In genomic region chr1:213331776-213332175, GRCh38 we compare ENCODE assay signal across 24 cellular contexts.
"Had no signal": no experiment of that assay in that cellular context is flagged by ENCODE, and none has a peak within 500 bp of the region (broad histone marks: within the 10 kb centered on the region; RNA-seq: fewer than 3 reads in every experiment).

No MANE protein-coding gene starts in this region.

- DNase-seq: activated CD4-positive, alpha-beta T cell treated with anti-CD3 and anti-CD28 coated beads, Interleukin-2, amount 10 ng/mL, durations not matched to agents 24 days and 14 days; activated CD4-positive, alpha-beta T cell treated with anti-CD3 and anti-CD28 coated beads, Interleukin-2, amount 50 U/mL, for 4 hours; activated CD8-positive, alpha-beta T cell treated with anti-CD3 and anti-CD28 coated beads for 36 hours; activated effector memory CD4-positive, alpha-beta T cell treated with anti-CD3 and anti-CD28 coated beads, Interleukin-2, amount 50 U/mL, for 16 hours; activated naive CD4-positive, alpha-beta T cell; activated naive CD4-positive, alpha-beta T cell treated with anti-CD3 and anti-CD28 coated beads, Interleukin-2, amount 50 U/mL, for 16 hours; activated naive CD8-positive, alpha-beta T cell treated with anti-CD3 and anti-CD28 coated beads for 36 hours; activated T-cell treated with anti-CD3 and anti-CD28 coated beads, Interleukin-2, amount 50 U/mL, for 1 hour; activated T-cell treated with anti-CD3 and anti-CD28 coated beads, Interleukin-2, amount 50 U/mL, for 72 hours; amniotic stem cell; aorta; NCI-H1092; NCI-H1436 treated with DMSO at 0.1 percent for 48 hours; NCI-H1694 treated with DMSO at 0.1 percent for 48 hours; NCI-H2029; NCI-H345; NCI-H524 treated with DMSO at 0.1 percent for 48 hours; PC-9; Right ventricle myocardium superior had no signal

- H3K4me2 ChIP-seq: PC-9 had no signal

- H3K27me3 ChIP-seq: cardiac muscle cell had no signal

- H3K36me3 Mint-ChIP-seq: activated naive CD8-positive, alpha-beta T cell treated with anti-CD3 and anti-CD28 coated beads for 36 hours had no signal

- H2AFZ ChIP-seq: PC-9 had no signal

- H3K4me1 Mint-ChIP-seq: activated CD4-positive, alpha-beta T cell treated with anti-CD3 and anti-CD28 coated beads, Interleukin-2, amount 10 ng/mL, durations not matched to agents 24 days and 14 days; activated T-helper 17 cell treated with anti-CD3 and anti-CD28 coated beads, Interleukin-2, amount 50 U/mL, for 72 hours; central memory CD8-positive, alpha-beta T cell had no signal

- H3K27ac ChIP-seq: cardiac muscle cell, PC-9 had no signal

- ATAC-seq: activated CD8-positive, alpha-beta T cell treated with anti-CD3 and anti-CD28 coated beads for 36 hours; activated T-cell treated with anti-CD3 and anti-CD28 coated beads, Interleukin-2, amount 50 U/mL, for 72 hours; activated T-helper 17 cell treated with anti-CD3 and anti-CD28 coated beads, Interleukin-2, amount 50 U/mL, for 72 hours had no signal

- H3K9me3 Mint-ChIP-seq: activated CD4-positive, alpha-beta T cell treated with anti-CD3 and anti-CD28 coated beads, Interleukin-2, amount 10 ng/mL, durations not matched to agents 24 days and 14 days; activated CD8-positive, alpha-beta T cell treated with anti-CD3 and anti-CD28 coated beads for 36 hours; activated naive CD8-positive, alpha-beta T cell treated with anti-CD3 and anti-CD28 coated beads for 36 hours; activated T-cell treated with anti-CD3 and anti-CD28 coated beads, Interleukin-2, amount 50 U/mL, for 72 hours; activated T-helper 17 cell treated with anti-CD3 and anti-CD28 coated beads, Interleukin-2, amount 50 U/mL, for 72 hours; central memory CD8-positive, alpha-beta T cell; T-helper 1 cell treated with Interleukin-12 subunit alpha and Interleukin-12 subunit beta and Interleukin-4 antibody, amounts not matched to agents 30 μg/mL and 1 μg/mL, for 36 hours; T-helper 2 cell treated with Interferon-gamma antibody and Interleukin-4, amounts not matched to agents 5 μg/mL and 100 μg/mL, for 36 hours had no signal

- H3K4me3 ChIP-seq: cardiac muscle cell, PC-9 had no signal

- H3K4me3 Mint-ChIP-seq: activated CD4-positive, alpha-beta T cell treated with anti-CD3 and anti-CD28 coated beads, Interleukin-2, amount 10 ng/mL, durations not matched to agents 24 days and 14 days; activated CD8-positive, alpha-beta T cell treated with anti-CD3 and anti-CD28 coated beads for 36 hours; activated naive CD8-positive, alpha-beta T cell treated with anti-CD3 and anti-CD28 coated beads for 36 hours; activated T-cell treated with anti-CD3 and anti-CD28 coated beads, Interleukin-2, amount 50 U/mL, for 72 hours; activated T-helper 17 cell treated with anti-CD3 and anti-CD28 coated beads, Interleukin-2, amount 50 U/mL, for 72 hours; central memory CD8-positive, alpha-beta T cell; T-helper 1 cell treated with Interleukin-12 subunit alpha and Interleukin-12 subunit beta and Interleukin-4 antibody, amounts not matched to agents 30 μg/mL and 1 μg/mL, for 36 hours; T-helper 2 cell treated with Interferon-gamma antibody and Interleukin-4, amounts not matched to agents 5 μg/mL and 100 μg/mL, for 36 hours had no signal

- H3K27ac Mint-ChIP-seq: activated CD4-positive, alpha-beta T cell treated with anti-CD3 and anti-CD28 coated beads, Interleukin-2, amount 10 ng/mL, durations not matched to agents 24 days and 14 days; activated CD8-positive, alpha-beta T cell treated with anti-CD3 and anti-CD28 coated beads for 36 hours; activated naive CD8-positive, alpha-beta T cell treated with anti-CD3 and anti-CD28 coated beads for 36 hours; activated T-cell treated with anti-CD3 and anti-CD28 coated beads, Interleukin-2, amount 50 U/mL, for 72 hours; activated T-helper 17 cell treated with anti-CD3 and anti-CD28 coated beads, Interleukin-2, amount 50 U/mL, for 72 hours; T-helper 1 cell treated with Interleukin-12 subunit alpha and Interleukin-12 subunit beta and Interleukin-4 antibody, amounts not matched to agents 30 μg/mL and 1 μg/mL, for 36 hours; T-helper 2 cell treated with Interferon-gamma antibody and Interleukin-4, amounts not matched to agents 5 μg/mL and 100 μg/mL, for 36 hours had no signal

- H3K27me3 Mint-ChIP-seq: activated naive CD8-positive, alpha-beta T cell treated with anti-CD3 and anti-CD28 coated beads for 36 hours had no signal

- H3K36me3 ChIP-seq: cardiac muscle cell had no signal
